ENCODE assay signal across 17 cellular contexts in the genomic region with DNA sequence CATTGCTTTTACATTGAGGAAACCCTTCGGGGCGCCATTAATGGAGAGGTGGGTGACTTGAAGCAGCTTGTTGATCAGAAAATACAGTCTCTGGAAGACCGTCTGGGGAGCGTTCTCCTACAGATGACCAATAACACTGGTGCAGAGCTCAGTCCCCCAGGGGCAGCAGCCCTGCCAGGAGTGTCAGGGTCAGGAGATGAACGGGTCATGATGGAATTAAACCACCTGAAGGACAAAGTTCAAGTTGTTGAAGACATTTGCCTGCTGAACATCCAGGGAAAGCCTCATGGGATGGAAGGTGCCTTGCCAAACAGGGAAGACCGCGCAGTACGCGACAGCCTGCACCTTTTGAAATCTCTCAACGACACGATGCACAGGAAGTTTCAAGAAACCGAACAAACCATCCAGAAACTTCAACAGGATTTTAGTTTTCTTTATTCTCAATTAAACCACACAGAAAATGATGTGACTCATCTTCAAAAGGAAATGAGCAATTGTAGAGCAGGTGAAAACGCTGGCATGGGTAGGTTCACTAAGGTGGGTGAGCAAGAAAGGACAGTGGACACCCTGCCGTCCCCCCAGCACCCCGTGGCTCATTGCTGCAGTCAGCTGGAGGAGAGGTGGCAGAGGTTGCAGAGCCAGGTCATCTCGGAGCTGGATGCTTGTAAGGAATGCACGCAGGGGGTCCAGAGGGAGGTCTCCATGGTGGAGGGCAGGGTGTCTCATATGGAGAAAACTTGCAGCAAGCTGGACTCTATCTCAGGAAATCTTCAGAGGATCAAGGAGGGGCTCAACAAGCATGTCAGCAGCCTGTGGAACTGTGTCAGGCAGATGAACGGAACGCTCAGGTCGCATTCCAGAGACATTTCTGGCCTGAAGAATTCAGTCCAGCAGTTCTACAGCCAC. TPM values are rescaled to one million over a fixed set of nuclear protein-coding genes. Genes with fewer than 3 reads are reported as not detected.
A peak's percentile ranks its signal among the peaks of the same experiment; 100 is the strongest.
DNase-seq lines count a peak whose midpoint lies in the region; ATAC-seq and TF ChIP-seq lines count a peak whose summit lies in the region.
"Had no signal": no experiment of that assay in that cellular context is flagged by ENCODE, and none has a peak within 500 bp of the region (broad histone marks: within the 10 kb centered on the region; RNA-seq: fewer than 3 reads in every experiment).

No MANE protein-coding gene starts in this region.

- TF ChIP-seq POLR2A in heart left ventricle (IDR thresholded peaks at IDR 0.05) (no peak), adrenal gland (IDR thresholded peaks at IDR 0.05) (no peak)

- H3K27ac ChIP-seq in right atrium auricular region (no peak overlapping the region), heart left ventricle (no peak overlapping the region), adrenal gland (no peak overlapping the region)
- peak overlapping the region; percentile 48 for H3K27ac ChIP-seq in effector memory CD4-positive, alpha-beta T cell (ENCODE audit: insufficient read depth, low read length, poor library complexity, severe bottlenecking)
- H3K27ac ChIP-seq: suprapubic skin had no signal

- no peaks in the 10 kb centered on the region for H3K27me3 Mint-ChIP-seq in activated T-cell treated with anti-CD3 and anti-CD28 coated beads, Interleukin-2, amount 50 U/mL, for 24 hours
- no peaks in the 10 kb centered on the region for H3K27me3 Mint-ChIP-seq in stimulated activated naive CD8-positive, alpha-beta T cell treated with anti-CD3 and anti-CD28 coated beads, Interleukin-15, Interleukin-2, amounts not matched to agents 100 ng/mL and 50 ng/mL, for 24 hours
- no peaks in the 10 kb centered on the region for H3K27me3 Mint-ChIP-seq in stimulated activated memory B cell treated with anti-CD40 and anti-IgM and Interleukin-4, amounts not matched to agents 10 μg/mL and 1 μg/mL and 100 μg/mL, for 72 hours
- H3K27me3 Mint-ChIP-seq: progenitor cell of endocrine pancreas had no signal

- H3K4me3 ChIP-seq in right atrium auricular region (no peak overlapping the region), heart left ventricle (no peak overlapping the region), adrenal gland (no peak overlapping the region)
- peak overlapping the region; percentile 33 for H3K4me3 ChIP-seq in effector memory CD4-positive, alpha-beta T cell (ENCODE audit: insufficient read depth, low read depth, low read length, poor library complexity, severe bottlenecking)
- H3K4me3 ChIP-seq: suprapubic skin had no signal

- H3K9me3 ChIP-seq in right atrium auricular region (no peaks in the 10 kb centered on the region), heart left ventricle (peaks cover 0 to 6% (median 0%) of the 10 kb centered on the region in 12 donors), adrenal gland (replicated peaks in 1 of 3) (no peaks in the 10 kb centered on the region)
- peaks cover 2% of the 10 kb centered on the region for H3K9me3 ChIP-seq in effector memory CD4-positive, alpha-beta T cell (ENCODE audit: control insufficient read depth, low read length)
- H3K9me3 ChIP-seq: suprapubic skin had no signal

- peak overlapping the region; percentile 49 for H3K4me3 Mint-ChIP-seq in activated T-cell treated with anti-CD3 and anti-CD28 coated beads, Interleukin-2, amount 50 U/mL, for 24 hours
- H3K4me3 Mint-ChIP-seq in stimulated activated naive CD8-positive, alpha-beta T cell treated with anti-CD3 and anti-CD28 coated beads, Interleukin-15, Interleukin-2, amounts not matched to agents 100 ng/mL and 50 ng/mL, for 24 hours, result peak overlapping the region; percentile 15
- no peak overlapping the region for H3K4me3 Mint-ChIP-seq in stimulated activated memory B cell treated with anti-CD40 and anti-IgM and Interleukin-4, amounts not matched to agents 10 μg/mL and 1 μg/mL and 100 μg/mL, for 72 hours
- H3K4me3 Mint-ChIP-seq: IgD-negative memory B cell had no signal

- peak overlapping the region; percentile 68 for H3K27ac Mint-ChIP-seq in activated T-cell treated with anti-CD3 and anti-CD28 coated beads, Interleukin-2, amount 50 U/mL, for 24 hours
- H3K27ac Mint-ChIP-seq in stimulated activated naive CD8-positive, alpha-beta T cell treated with anti-CD3 and anti-CD28 coated beads, Interleukin-15, Interleukin-2, amounts not matched to agents 100 ng/mL and 50 ng/mL, for 24 hours, result no peak overlapping the region
- H3K27ac Mint-ChIP-seq in stimulated activated memory B cell treated with anti-CD40 and anti-IgM and Interleukin-4, amounts not matched to agents 10 μg/mL and 1 μg/mL and 100 μg/mL, for 72 hours, result no peak overlapping the region
- H3K27ac Mint-ChIP-seq: IgD-negative memory B cell, progenitor cell of endocrine pancreas had no signal

- peaks cover 7% of the 10 kb centered on the region for H3K36me3 Mint-ChIP-seq in activated T-cell treated with anti-CD3 and anti-CD28 coated beads, Interleukin-2, amount 50 U/mL, for 24 hours (ENCODE audit: low read depth)
- H3K36me3 Mint-ChIP-seq in stimulated activated naive CD8-positive, alpha-beta T cell treated with anti-CD3 and anti-CD28 coated beads, Interleukin-15, Interleukin-2, amounts not matched to agents 100 ng/mL and 50 ng/mL, for 24 hours (ENCODE audit: low read depth), result peaks cover 13% of the 10 kb centered on the region
- H3K36me3 Mint-ChIP-seq in stimulated activated memory B cell treated with anti-CD40 and anti-IgM and Interleukin-4, amounts not matched to agents 10 μg/mL and 1 μg/mL and 100 μg/mL, for 72 hours, result peaks cover 70% of the 10 kb centered on the region

- 77 to 81% (median 79%) methylated on average over 20 of the region's 20 CpGs for WGBS in heart left ventricle, 4 donors
- 77 to 85% (median 84%) methylated on average over 20 of the region's 20 CpGs for WGBS in adrenal gland, 4 donors

- H3K36me3 ChIP-seq in right atrium auricular region (no peaks in the 10 kb centered on the region), heart left ventricle (peaks cover 0 to 20% (median 0%) of the 10 kb centered on the region in 9 donors), adrenal gland (replicated peaks in 1 of 2) (no peaks in the 10 kb centered on the region)
- no peaks in the 10 kb centered on the region for H3K36me3 ChIP-seq in effector memory CD4-positive, alpha-beta T cell (ENCODE audit: control insufficient read depth, insufficient read depth, low read length)
- H3K36me3 ChIP-seq: suprapubic skin had no signal

- peaks cover 12% of the 10 kb centered on the region for H3K9me3 Mint-ChIP-seq in activated T-cell treated with anti-CD3 and anti-CD28 coated beads, Interleukin-2, amount 50 U/mL, for 24 hours
- peaks cover 12% of the 10 kb centered on the region for H3K9me3 Mint-ChIP-seq in stimulated activated naive CD8-positive, alpha-beta T cell treated with anti-CD3 and anti-CD28 coated beads, Interleukin-15, Interleukin-2, amounts not matched to agents 100 ng/mL and 50 ng/mL, for 24 hours
- peaks cover 9% of the 10 kb centered on the region for H3K9me3 Mint-ChIP-seq in stimulated activated memory B cell treated with anti-CD40 and anti-IgM and Interleukin-4, amounts not matched to agents 10 μg/mL and 1 μg/mL and 100 μg/mL, for 72 hours

- no peak for ATAC-seq in heart left ventricle
- no peak for ATAC-seq in HG03521 (IDR thresholded peaks at IDR 0.05; ENCODE audit: unreplicated experiment)
- no peak for ATAC-seq in stimulated activated memory B cell treated with anti-CD40 and anti-IgM and Interleukin-4, amounts not matched to agents 10 μg/mL and 1 μg/mL and 100 μg/mL, for 72 hours
- ATAC-seq: HCT116, Panc1 had no signal

- TF ChIP-seq CTCF in right atrium auricular region (IDR thresholded peaks at IDR 0.05), result no peak
- no peak for TF ChIP-seq CTCF in heart left ventricle (IDR thresholded peaks at IDR 0.05)
- TF ChIP-seq CTCF in adrenal gland (IDR thresholded peaks at IDR 0.05), result no peak

- H3K27me3 ChIP-seq in right atrium auricular region, result no peaks in the 10 kb centered on the region
- no peaks in the 10 kb centered on the region for H3K27me3 ChIP-seq in heart left ventricle
- no peaks in the 10 kb centered on the region for H3K27me3 ChIP-seq in effector memory CD4-positive, alpha-beta T cell (replicated peaks; ENCODE audit: control insufficient read depth, insufficient read depth, low read length, poor library complexity, severe bottlenecking)
- peaks cover 4% of the 10 kb centered on the region for H3K27me3 ChIP-seq in adrenal gland

- intact Hi-C loops in heart left ventricle (cut with DNase I) (loop anchor here in 2 of 10 donors (10.0 kb wide), 2 partner anchors 47 to 327 kb away; a partner anchor contains a TSS), adrenal gland (cut with DNase I) (loop anchor here in 1 of 2 donors (10.0 kb wide), 1 partner anchor 57 kb away; no protein-coding TSS in a partner anchor)

- peaks cover 0 to 15% of the 10 kb centered on the region in 2 donors for H3K4me1 ChIP-seq in right atrium auricular region
- peaks cover 0 to 16% (median 6%) of the 10 kb centered on the region in 12 donors for H3K4me1 ChIP-seq in heart left ventricle
- H3K4me1 ChIP-seq in effector memory CD4-positive, alpha-beta T cell (ENCODE audit: control insufficient read depth, insufficient read depth, low read length, poor library complexity, severe bottlenecking), result peaks cover 36% of the 10 kb centered on the region
- no peaks in the 10 kb centered on the region for H3K4me1 ChIP-seq in adrenal gland (replicated peaks in 1 of 2)
- H3K4me1 ChIP-seq: suprapubic skin had no signal

- peaks cover 52% of the 10 kb centered on the region for H3K4me1 Mint-ChIP-seq in activated T-cell treated with anti-CD3 and anti-CD28 coated beads, Interleukin-2, amount 50 U/mL, for 24 hours (ENCODE audit: low read depth)
- H3K4me1 Mint-ChIP-seq in stimulated activated naive CD8-positive, alpha-beta T cell treated with anti-CD3 and anti-CD28 coated beads, Interleukin-15, Interleukin-2, amounts not matched to agents 100 ng/mL and 50 ng/mL, for 24 hours (ENCODE audit: low read depth), result peaks cover 32% of the 10 kb centered on the region
- no peaks in the 10 kb centered on the region for H3K4me1 Mint-ChIP-seq in stimulated activated memory B cell treated with anti-CD40 and anti-IgM and Interleukin-4, amounts not matched to agents 10 μg/mL and 1 μg/mL and 100 μg/mL, for 72 hours
- H3K4me1 Mint-ChIP-seq: IgD-negative memory B cell had no signal

- DNase-seq in right atrium auricular region (ENCODE audit: low spot score) (peak; percentile 44), heart left ventricle (no peak), adrenal gland (no peak)
- no peak for DNase-seq in activated T-cell treated with anti-CD3 and anti-CD28 coated beads, Interleukin-2, amount 50 U/mL, for 24 hours
- DNase-seq in effector memory CD4-positive, alpha-beta T cell, result no peak
- DNase-seq: effector CD4-positive, alpha-beta T cell; hypothalamus; NCI-H748 treated with DMSO at 0.1 percent for 48 hours; stimulated activated CD4-positive, alpha-beta T cell treated with anti-CD3 and anti-CD28 coated beads, Interleukin-12 subunit alpha, Interleukin-12 subunit beta, amount 100 ng/mL, for 4 hours had no signal

RNA-seq across cellular contexts. Expression of a gene that starts 45.0 kb away (rescaled TPM):
- 10 to 100 TPM in 1 of 2 donors, 1 to 10 TPM in 1; 6.9 to 13.2 TPM for total RNA-seq in right atrium auricular region
- total RNA-seq in heart left ventricle, result 10 to 100 TPM; 17.8 to 71.3 (median 22.6) TPM
- polyA plus RNA-seq in heart left ventricle, result 10 to 100 TPM; 14.4 to 38.2 TPM
- total RNA-seq in adrenal gland, result 10 to 100 TPM in 5 of 8 donors, 1 to 10 TPM in 3; 5.0 to 20.8 (median 11.1) TPM
- 1 to 10 TPM; 3.3 to 9.2 (median 6.5) TPM for polyA plus RNA-seq in adrenal gland
